ENCODE assay signal across 12 cellular contexts in genomic region chr4:6309755-6310154, GRCh38. TPM values are rescaled to one million over a fixed set of nuclear protein-coding genes. Genes with fewer than 3 reads are reported as not detected.
DNase-seq lines count a peak whose midpoint lies in the region; FAIRE-seq and TF ChIP-seq lines count a peak whose summit lies in the region.
"Had no signal": no experiment of that assay in that cellular context is flagged by ENCODE, and none has a peak within 500 bp of the region (broad histone marks: within the 10 kb centered on the region; RNA-seq: fewer than 3 reads in every experiment).

No MANE protein-coding gene starts in this region.

- TF ChIP-seq CTCF in breast epithelium (IDR thresholded peaks at IDR 0.05) (no peak), MCF 10A (IDR thresholded peaks at IDR 0.05; ENCODE audit: unreplicated experiment) (no peak), astrocyte (IDR thresholded peaks at IDR 0.05; ENCODE audit: insufficient read depth, low read depth, low read length) (no peak), suprapubic skin (IDR thresholded peaks at IDR 0.05) (no peak)

- no peak for TF ChIP-seq POLR2A in breast epithelium (IDR thresholded peaks at IDR 0.05)
- no peak for TF ChIP-seq POLR2A in suprapubic skin (IDR thresholded peaks at IDR 0.05)

- no peaks in the 10 kb centered on the region for H3K36me3 ChIP-seq in breast epithelium
- no peaks in the 10 kb centered on the region for H3K36me3 ChIP-seq in astrocyte (ENCODE audit: insufficient read depth, low read length)
- H3K36me3 ChIP-seq in muscle layer of colon (ENCODE audit: insufficient read depth, low read length), result no peaks in the 10 kb centered on the region
- H3K36me3 ChIP-seq in suprapubic skin, result peaks cover under 1% of the 10 kb centered on the region

- intact Hi-C loops in breast epithelium (cut with DNase I; ENCODE audit: low total_unique reads) (no loop called here), MCF 10A (cut with micrococcal nuclease) (no loop called here)

- no peaks in the 10 kb centered on the region for H3K79me2 ChIP-seq in astrocyte (ENCODE audit: insufficient read depth, low read length)

- H3K9me3 ChIP-seq in breast epithelium (no peaks in the 10 kb centered on the region), astrocyte (ENCODE audit: insufficient read depth, low read depth, low read length) (no peaks in the 10 kb centered on the region), muscle layer of colon (ENCODE audit: low read length) (no peaks in the 10 kb centered on the region), suprapubic skin (no peaks in the 10 kb centered on the region)

- no peak for TF ChIP-seq EP300 in suprapubic skin (IDR thresholded peaks at IDR 0.05)

- H3K4me3 Mint-ChIP-seq in MCF 10A (ENCODE audit: unreplicated experiment) (no peak overlapping the region), astrocyte (ENCODE audit: unreplicated experiment) (peak overlapping the region; percentile 86)

- H3K36me3 Mint-ChIP-seq in MCF 10A (ENCODE audit: insufficient read depth, unreplicated experiment) (no peaks in the 10 kb centered on the region), astrocyte (ENCODE audit: low read depth, unreplicated experiment) (peaks cover 4% of the 10 kb centered on the region)

- H3K4me1 ChIP-seq in breast epithelium, result no peaks in the 10 kb centered on the region
- no peaks in the 10 kb centered on the region for H3K4me1 ChIP-seq in astrocyte (ENCODE audit: insufficient read depth, low read length)
- H3K4me1 ChIP-seq in muscle layer of colon (ENCODE audit: insufficient read depth, low read length), result no peaks in the 10 kb centered on the region
- peaks cover 15% of the 10 kb centered on the region for H3K4me1 ChIP-seq in suprapubic skin

- WGBS in suprapubic skin, result 78% methylated on average over 8 of the region's 8 CpGs

- BruUV-seq in MCF 10A (replicated peaks; lab: Mats Ljungman, UMichigan), result no TSS peak

- H3K27me3 Mint-ChIP-seq in MCF 10A (ENCODE audit: insufficient read depth, unreplicated experiment) (no peaks in the 10 kb centered on the region), astrocyte (ENCODE audit: low read depth, unreplicated experiment) (peaks cover 60% of the 10 kb centered on the region)

- H3K4me1 Mint-ChIP-seq in MCF 10A (ENCODE audit: insufficient read depth, unreplicated experiment), result no peaks in the 10 kb centered on the region
- peaks cover 2% of the 10 kb centered on the region for H3K4me1 Mint-ChIP-seq in astrocyte (ENCODE audit: low read depth, unreplicated experiment)

- H3K4me2 ChIP-seq in astrocyte (ENCODE audit: low read length), result peak overlapping the region; percentile 82

- POLR2A ChIA-PET in MCF 10A (lab: Yijun Ruan, JAX), result no interaction called here

- no peak for FAIRE-seq in astrocyte (lab: Jason Lieb, UNC)

- no peaks in the 10 kb centered on the region for H4K20me1 ChIP-seq in astrocyte (ENCODE audit: insufficient read depth, low read length)

- H3K27ac ChIP-seq in breast epithelium, result no peak overlapping the region
- no peak overlapping the region for H3K27ac ChIP-seq in astrocyte (ENCODE audit: low read depth, low read length)
- H3K27ac ChIP-seq in muscle layer of colon (ENCODE audit: low read depth, low read length), result no peak overlapping the region
- no peak overlapping the region for H3K27ac ChIP-seq in suprapubic skin

- H2AFZ ChIP-seq in astrocyte (ENCODE audit: low read depth, low read length), result peak overlapping the region; percentile 25

- H3K27ac Mint-ChIP-seq in MCF 10A (ENCODE audit: low read depth, unreplicated experiment), result no peak overlapping the region
- no peak overlapping the region for H3K27ac Mint-ChIP-seq in astrocyte (ENCODE audit: unreplicated experiment)

- H3K27me3 ChIP-seq in breast epithelium, result no peaks in the 10 kb centered on the region
- peaks cover 8% of the 10 kb centered on the region for H3K27me3 ChIP-seq in astrocyte (ENCODE audit: insufficient read depth, low read length)
- H3K27me3 ChIP-seq in muscle layer of colon (ENCODE audit: control insufficient read depth in 1 of 2, insufficient read depth in 2 of 2, low read length in 2 of 2), result no peaks in the 10 kb centered on the region
- H3K27me3 ChIP-seq in suprapubic skin, result peaks cover 19% of the 10 kb centered on the region

- no peaks in the 10 kb centered on the region for H3K9me3 Mint-ChIP-seq in MCF 10A (ENCODE audit: unreplicated experiment)
- peaks cover 1% of the 10 kb centered on the region for H3K9me3 Mint-ChIP-seq in astrocyte (ENCODE audit: unreplicated experiment)

- DNase-seq in breast epithelium (ENCODE audit: low spot score in 2 of 2) (no peak), MCF 10A (ENCODE audit: unreplicated experiment) (no peak), astrocyte (ENCODE audit: low read depth) (no peak), suprapubic skin (ENCODE audit: low spot score in 2 of 2) (no peak), NCI-H2081 (lab: John Stamatoyannopoulos, UW) (no peak), NCI-H2196 treated with DMSO at 0.1 percent for 48 hours (lab: John Stamatoyannopoulos, UW; ENCODE audit: unreplicated experiment) (no peak), NCI-H526 treated with DMSO at 0.1 percent for 48 hours (lab: John Stamatoyannopoulos, UW) (no peak)
- DNase-seq: GF-D8; IMR-90; stimulated activated CD4-positive, alpha-beta T cell treated with anti-CD3 and anti-CD28 coated beads, Interleukin-1b, Interleukin-23, amount 100 ng/mL, for 48 hours; SW 1271 had no signal

- H3K4me3 ChIP-seq in breast epithelium, result peak overlapping the region; percentile 29 to 77 (median 54)
- peak overlapping the region; percentile 52 for H3K4me3 ChIP-seq in astrocyte (ENCODE audit: insufficient read depth, low read depth, low read length)
- peak overlapping the region; percentile 31 to 37 for H3K4me3 ChIP-seq in muscle layer of colon (ENCODE audit: low read depth in 1 of 2, low read length in 2 of 2)
- H3K4me3 ChIP-seq in suprapubic skin, result peak overlapping the region; percentile 50

- CTCF ChIA-PET in MCF 10A (lab: Yijun Ruan, JAX), result interaction anchor here (1.5 kb wide), 1 partner anchor 22 kb away, joined by 5 read pairs; no protein-coding TSS in a partner anchor

- H3K9ac ChIP-seq in astrocyte (ENCODE audit: low read length), result peak overlapping the region; percentile 31
- no peak overlapping the region for H3K9ac ChIP-seq in muscle layer of colon (ENCODE audit: low read length)

RNA-seq across cellular contexts. Expression of gene WFS1, which starts 40.1 kb away (rescaled TPM):
- 10 to 100 TPM; 32.5 to 58.3 (median 37.1) TPM for total RNA-seq in breast epithelium
- total RNA-seq in MCF 10A (2022), result 41.7 and 62.4 TPM in 2 replicates
- 34.7 and 39.0 TPM in 2 replicates for total RNA-seq in astrocyte
- 100 to 1,000 TPM in 1 of 4 donors, 10 to 100 TPM in 3; 31.5 to 124 (median 34.8) TPM for total RNA-seq in suprapubic skin
